Comparison of ENCODE assay signal across 8 cellular contexts in the genomic region with DNA sequence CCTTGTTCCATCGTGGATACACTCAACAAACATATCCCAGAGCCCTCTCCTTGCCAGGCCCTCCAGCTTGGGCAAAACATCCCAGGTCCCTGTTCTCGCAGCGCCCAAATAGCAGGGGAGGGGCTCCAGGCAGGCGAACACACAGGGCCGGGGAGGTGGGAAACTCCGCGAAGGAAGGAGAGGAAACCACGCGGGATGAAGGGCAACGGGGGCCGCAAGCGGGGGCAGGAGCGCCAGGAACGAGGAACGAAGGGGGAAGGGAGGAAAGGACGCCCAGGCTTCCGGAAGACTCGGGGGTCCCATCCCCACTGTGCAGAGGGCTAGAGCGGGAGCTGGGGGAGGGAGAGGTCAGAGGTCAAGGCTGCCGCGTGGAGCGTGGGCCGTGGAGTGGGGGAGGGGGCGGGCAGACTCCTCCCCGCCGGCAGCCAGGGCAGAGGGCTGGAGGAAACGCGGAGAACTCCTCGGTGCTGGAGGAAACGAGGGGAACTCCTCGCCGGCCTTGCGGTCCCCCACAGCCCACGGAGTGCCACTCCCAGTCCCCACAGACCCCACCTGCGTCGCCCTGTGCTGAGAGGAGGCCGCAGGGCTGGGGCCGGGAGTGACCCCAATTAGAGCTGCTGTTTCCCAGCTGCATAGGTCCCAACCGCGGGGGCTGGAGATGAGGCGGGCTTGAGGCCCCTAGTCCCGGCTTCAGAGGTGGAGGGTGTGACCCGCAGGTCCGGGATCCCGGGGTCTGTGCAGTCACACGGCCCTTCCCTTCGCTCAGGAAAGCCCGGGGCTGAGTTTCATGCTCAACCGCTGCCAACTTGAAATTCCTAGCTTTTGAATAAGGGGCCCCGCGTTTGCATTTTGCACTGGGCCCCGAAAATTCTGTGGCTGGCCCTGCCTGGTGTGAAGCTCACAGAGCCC. TPM values are rescaled to one million over a fixed set of nuclear protein-coding genes. Genes with fewer than 3 reads are reported as not detected.
DNase-seq lines count a peak whose midpoint lies in the region; TF ChIP-seq lines count a peak whose summit lies in the region.

No MANE protein-coding gene starts in this region.

- peak; percentile 33 for DNase-seq in CD1c-positive myeloid dendritic cell (ENCODE audit: extremely low spot score)
- DNase-seq in activated T-cell treated with anti-CD3 and anti-CD28 coated beads, Interleukin-2, amount 50 U/mL, for 48 hours = peak; percentile 79 to 80
- no peak for DNase-seq in left ventricle myocardium inferior
- DNase-seq in stimulated activated CD4-positive, alpha-beta T cell treated with anti-CD3 and anti-CD28 coated beads, Interleukin-15, amount 100 ng/mL, for 48 hours (ENCODE audit: low read depth in 2 of 2) = peak; percentile 53 to 64
- no peak for DNase-seq in SKM-1 treated with dmso at 0.1 percent for 144 hours (lab: John Stamatoyannopoulos, UW; ENCODE audit: unreplicated experiment)
- no peak for DNase-seq in NCI-H146 treated with DMSO at 0.1 percent for 48 hours (lab: John Stamatoyannopoulos, UW; ENCODE audit: unreplicated experiment)
- no peak for DNase-seq in NCI-H526 treated with DMSO at 0.1 percent for 48 hours (lab: John Stamatoyannopoulos, UW)

- intact Hi-C loops in left ventricle myocardium inferior (cut with micrococcal nuclease) = no loop called here

- peaks cover 4% of the 10 kb centered on the region for H3K9me3 ChIP-seq in left ventricle myocardium inferior (replicated peaks)

- H3K4me1 Mint-ChIP-seq in IgD-negative memory B cell = peaks cover 20 to 27% (median 26%) of the 10 kb centered on the region in 3 donors

- H3K9me3 Mint-ChIP-seq in IgD-negative memory B cell = peaks cover 0 to 1% (median 0%) of the 10 kb centered on the region in 3 donors

- peak overlapping the region; percentile 87 to 97 (median 96) for H3K4me3 Mint-ChIP-seq in IgD-negative memory B cell

- H3K36me3 Mint-ChIP-seq in IgD-negative memory B cell = peaks cover 3% of the 10 kb centered on the region

- TF ChIP-seq CTCF in left ventricle myocardium inferior (IDR thresholded peaks at IDR 0.05; ENCODE audit: borderline replicate concordance) = no peak

- H3K4me1 ChIP-seq in left ventricle myocardium inferior = peaks cover 60% of the 10 kb centered on the region

- H3K27me3 ChIP-seq in left ventricle myocardium inferior (ENCODE audit: low read depth) = no peaks in the 10 kb centered on the region

- H3K36me3 ChIP-seq in left ventricle myocardium inferior = peaks cover 10% of the 10 kb centered on the region

- peak overlapping the region; percentile 97 to 100 (median 99) for H3K27ac Mint-ChIP-seq in IgD-negative memory B cell

- H3K4me3 ChIP-seq in left ventricle myocardium inferior = peak overlapping the region; percentile 57

- H3K27me3 Mint-ChIP-seq in IgD-negative memory B cell = no peaks in the 10 kb centered on the region

- H3K27ac ChIP-seq in left ventricle myocardium inferior (replicated peaks) = peak overlapping the region; percentile 75

RNA-seq across cellular contexts. Expression of a gene that starts 1.2 kb away (rescaled TPM):
- polyA plus RNA-seq in IgD-negative memory B cell = 39.2 TPM
- 75.5 TPM for total RNA-seq in left ventricle myocardium inferior

RNA-seq across cellular contexts. Expression of a gene that starts 38.9 kb away (rescaled TPM):
- 38.6 TPM for polyA plus RNA-seq in IgD-negative memory B cell
- 15.3 TPM for total RNA-seq in left ventricle myocardium inferior

Comparison
In these comparisons a context has a peak if more than half of its experiments do, and no peak if none do; other contexts are left out.
1. DNase-seq: peak in CD1c-positive myeloid dendritic cell (single experiment), activated T-cell treated with anti-CD3 and anti-CD28 coated beads, Interleukin-2, amount 50 U/mL, for 48 hours (2 of 2) and stimulated activated CD4-positive, alpha-beta T cell treated with anti-CD3 and anti-CD28 coated beads, Interleukin-15, amount 100 ng/mL, for 48 hours (2 of 2); none in left ventricle myocardium inferior (single experiment), SKM-1 treated with dmso at 0.1 percent for 144 hours (single experiment), NCI-H146 treated with DMSO at 0.1 percent for 48 hours (single experiment) and NCI-H526 treated with DMSO at 0.1 percent for 48 hours (single experiment).